8 cellular contexts compared by ENCODE assay signal in genomic region chr1:155050560-155051341, GRCh38. TPM values are rescaled to one million over a fixed set of nuclear protein-coding genes. Genes with fewer than 3 reads are reported as not detected.
DNase-seq lines count a peak whose midpoint lies in the region; ATAC-seq and TF ChIP-seq lines count a peak whose summit lies in the region.

ADAM15 (plus strand) TSS chr1:155051316; CDS start chr1:155051387, 71 bp downstream.

- peak; percentile 95 for TF ChIP-seq CTCF in CD4-positive, alpha-beta T cell (IDR thresholded peaks at IDR 0.05)
- TF ChIP-seq CTCF in Peyer's patch (IDR thresholded peaks at IDR 0.05): peak; percentile 89 to 98 (median 96)

- H3K4me1 Mint-ChIP-seq in CD4-positive, alpha-beta T cell (ENCODE audit: low read depth): peaks cover 26% of the 10 kb centered on the region
- H3K4me1 Mint-ChIP-seq in activated T-helper 1 cell treated with anti-CD3 and anti-CD28 coated beads, Interleukin-12 subunit alpha, Interleukin-12 subunit beta, Interleukin-2, Interleukin-4 antibody, amounts not matched to agents 30 ng/mL and 10 ng/mL and 1 ng/mL, durations not matched to agents 14 hours and 24 hours and 36 hours (ENCODE audit: low read depth): peaks cover 28% of the 10 kb centered on the region
- peaks cover 9 to 27% (median 22%) of the 10 kb centered on the region in 4 donors for H3K4me1 Mint-ChIP-seq in naive thymus-derived CD8-positive, alpha-beta T cell

- peak; percentile 81 for ATAC-seq in CD4-positive, alpha-beta T cell (ENCODE audit: poor library complexity)
- ATAC-seq in GM19452 (IDR thresholded peaks at IDR 0.05; ENCODE audit: unreplicated experiment): peak; percentile 61
- ATAC-seq in naive thymus-derived CD8-positive, alpha-beta T cell: peak; percentile 79 to 85

- peak; percentile 81 to 88 for TF ChIP-seq POLR2A in Peyer's patch (IDR thresholded peaks at IDR 0.05)

- no peaks in the 10 kb centered on the region for H3K36me3 Mint-ChIP-seq in CD4-positive, alpha-beta T cell (ENCODE audit: low read depth)
- H3K36me3 Mint-ChIP-seq in activated T-helper 1 cell treated with anti-CD3 and anti-CD28 coated beads, Interleukin-12 subunit alpha, Interleukin-12 subunit beta, Interleukin-2, Interleukin-4 antibody, amounts not matched to agents 30 ng/mL and 10 ng/mL and 1 ng/mL, durations not matched to agents 14 hours and 24 hours and 36 hours (ENCODE audit: low read depth): no peaks in the 10 kb centered on the region
- H3K36me3 Mint-ChIP-seq in naive thymus-derived CD8-positive, alpha-beta T cell: no peaks in the 10 kb centered on the region

- POLR2A ChIA-PET in CD4-positive, alpha-beta T cell (lab: Charles Lee): interaction anchor here (0.8 to 2.4 kb wide), 18 partner anchors 9 to 122 kb away, joined by 3 to 10 read pairs (median 5); partner anchors contain the start of genes CKS1B, EFNA3, EFNA4 and FLAD1
- POLR2A ChIA-PET in naive thymus-derived CD8-positive, alpha-beta T cell (lab: Charles Lee): interaction anchor here (0.5 to 2.7 kb wide), 12 partner anchors 10 to 114 kb away, joined by 3 to 15 read pairs (median 5); partner anchors contain the start of genes EFNA3, PBXIP1 and PYGO2

- DNase-seq in CD4-positive, alpha-beta T cell: peak; percentile 63 to 83 (median 71)
- peak in 72 of 76 experiments; percentile 15 to 89 (median 69) for DNase-seq in HUDEP-2 (lab: John Stamatoyannopoulos, UW; ENCODE audit: unreplicated experiment in 76 of 76)
- DNase-seq in Peyer's patch: peak; percentile 77 to 95 (median 92)
- peak; percentile 79 for DNase-seq in activated T-helper 1 cell treated with anti-CD3 and anti-CD28 coated beads, Interleukin-12 subunit alpha, Interleukin-12 subunit beta, Interleukin-2, Interleukin-4 antibody, amounts not matched to agents 30 ng/mL and 10 ng/mL and 1 ng/mL, durations not matched to agents 14 hours and 24 hours and 36 hours (ENCODE audit: low spot score)
- peak; percentile 58 for DNase-seq in fibroblast of gingiva (ENCODE audit: low read depth)
- DNase-seq in naive thymus-derived CD8-positive, alpha-beta T cell: peak; percentile 58 to 83 (median 72)
- DNase-seq in stimulated activated naive CD4-positive, alpha-beta T cell (lab: John Stamatoyannopoulos, UW): peak; percentile 56 to 79 (median 76)

- H3K4me3 Mint-ChIP-seq in CD4-positive, alpha-beta T cell: peak within 1 kb of the TSS; percentile 91
- H3K4me3 Mint-ChIP-seq in activated T-helper 1 cell treated with anti-CD3 and anti-CD28 coated beads, Interleukin-12 subunit alpha, Interleukin-12 subunit beta, Interleukin-2, Interleukin-4 antibody, amounts not matched to agents 30 ng/mL and 10 ng/mL and 1 ng/mL, durations not matched to agents 14 hours and 24 hours and 36 hours: peak within 1 kb of the TSS; percentile 88
- peak within 1 kb of the TSS; percentile 79 to 91 (median 86) for H3K4me3 Mint-ChIP-seq in naive thymus-derived CD8-positive, alpha-beta T cell

- H3K27me3 Mint-ChIP-seq in CD4-positive, alpha-beta T cell: no peaks in the 10 kb centered on the region
- no peaks in the 10 kb centered on the region for H3K27me3 Mint-ChIP-seq in activated T-helper 1 cell treated with anti-CD3 and anti-CD28 coated beads, Interleukin-12 subunit alpha, Interleukin-12 subunit beta, Interleukin-2, Interleukin-4 antibody, amounts not matched to agents 30 ng/mL and 10 ng/mL and 1 ng/mL, durations not matched to agents 14 hours and 24 hours and 36 hours (ENCODE audit: insufficient read depth)
- H3K27me3 Mint-ChIP-seq in naive thymus-derived CD8-positive, alpha-beta T cell: peaks cover 0 to 2% (median 0%) of the 10 kb centered on the region in 5 donors

- peak within 1 kb of the TSS; percentile 55 for H3K27ac Mint-ChIP-seq in CD4-positive, alpha-beta T cell
- H3K27ac Mint-ChIP-seq in activated T-helper 1 cell treated with anti-CD3 and anti-CD28 coated beads, Interleukin-12 subunit alpha, Interleukin-12 subunit beta, Interleukin-2, Interleukin-4 antibody, amounts not matched to agents 30 ng/mL and 10 ng/mL and 1 ng/mL, durations not matched to agents 14 hours and 24 hours and 36 hours: peak within 1 kb of the TSS; percentile 88
- peak within 1 kb of the TSS; percentile 23 to 86 (median 64) for H3K27ac Mint-ChIP-seq in naive thymus-derived CD8-positive, alpha-beta T cell

- peaks cover 0 to 28% (median 12%) of the 10 kb centered on the region in 4 donors for H3K4me1 ChIP-seq in Peyer's patch

- H3K9me3 Mint-ChIP-seq in CD4-positive, alpha-beta T cell: no peaks in the 10 kb centered on the region
- no peaks in the 10 kb centered on the region for H3K9me3 Mint-ChIP-seq in activated T-helper 1 cell treated with anti-CD3 and anti-CD28 coated beads, Interleukin-12 subunit alpha, Interleukin-12 subunit beta, Interleukin-2, Interleukin-4 antibody, amounts not matched to agents 30 ng/mL and 10 ng/mL and 1 ng/mL, durations not matched to agents 14 hours and 24 hours and 36 hours
- H3K9me3 Mint-ChIP-seq in naive thymus-derived CD8-positive, alpha-beta T cell: no peaks in the 10 kb centered on the region

- peak within 1 kb of the TSS; percentile 61 for H3K27ac ChIP-seq in CD4-positive, alpha-beta T cell (ENCODE audit: low read depth, low read length)
- H3K27ac ChIP-seq in Peyer's patch: peak within 1 kb of the TSS; percentile 77 to 95 (median 92)

- H3K36me3 ChIP-seq in Peyer's patch: peaks cover 0 to 22% (median 0%) of the 10 kb centered on the region in 3 donors

- intact Hi-C loops in CD4-positive, alpha-beta T cell (cut with DNase I, micrococcal nuclease): no loop called here
- intact Hi-C loops in activated T-helper 1 cell treated with anti-CD3 and anti-CD28 coated beads, Interleukin-12 subunit alpha, Interleukin-12 subunit beta, Interleukin-2, Interleukin-4 antibody, amounts not matched to agents 30 ng/mL and 10 ng/mL and 1 ng/mL, durations not matched to agents 14 hours and 24 hours and 36 hours (cut with micrococcal nuclease): loop anchor here (1.0 to 2.0 kb wide), 4 partner anchors 33 to 76 kb away; partner anchors contain the start of genes CKS1B and FLAD1

- H3K27me3 ChIP-seq in CD4-positive, alpha-beta T cell (ENCODE audit: control insufficient read depth, insufficient read depth, low read length): no peaks in the 10 kb centered on the region
- no peaks in the 10 kb centered on the region for H3K27me3 ChIP-seq in Peyer's patch

- H3K9me3 ChIP-seq in CD4-positive, alpha-beta T cell (ENCODE audit: control insufficient read depth, low read length): no peaks in the 10 kb centered on the region
- H3K9me3 ChIP-seq in Peyer's patch: no peaks in the 10 kb centered on the region

- H3K4me3 ChIP-seq in Peyer's patch: peak within 1 kb of the TSS; percentile 48 to 85 (median 74)

- CTCF ChIA-PET in CD4-positive, alpha-beta T cell (lab: Charles Lee): interaction anchor here (0.6 to 3.6 kb wide), 13 partner anchors 11 to 572 kb away, joined by 3 to 29 read pairs (median 4); partner anchors contain the start of genes DCST1 and DCST2

RNA-seq across cellular contexts. Expression of gene ADAM15, which starts in this region (rescaled TPM):
- 10 to 100 TPM; 17.2 to 20.1 TPM for total RNA-seq in CD4-positive, alpha-beta T cell
- 100 to 1,000 TPM; 111 to 191 (median 126) TPM for total RNA-seq in Peyer's patch
- total RNA-seq in activated T-helper 1 cell treated with anti-CD3 and anti-CD28 coated beads, Interleukin-12 subunit alpha, Interleukin-12 subunit beta, Interleukin-2, Interleukin-4 antibody, amounts not matched to agents 30 ng/mL and 10 ng/mL and 1 ng/mL, durations not matched to agents 14 hours and 24 hours and 36 hours: 82.9 and 86.8 TPM in 2 replicates
- 10 to 100 TPM; 21.1 to 21.9 TPM for total RNA-seq in naive thymus-derived CD8-positive, alpha-beta T cell
- 1 to 10 TPM; 2.8 to 4.5 (median 3.1) TPM for polyA plus RNA-seq in naive thymus-derived CD8-positive, alpha-beta T cell

Comparison
In these comparisons a context has a peak if more than half of its experiments do, and no peak if none do; other contexts are left out.
1. Peak in every context shown above with its lines: DNase-seq, ATAC-seq, H3K4me3 ChIP-seq and H3K27ac ChIP-seq.